ENCODE assay signal across 18 cellular contexts in the genomic region with DNA sequence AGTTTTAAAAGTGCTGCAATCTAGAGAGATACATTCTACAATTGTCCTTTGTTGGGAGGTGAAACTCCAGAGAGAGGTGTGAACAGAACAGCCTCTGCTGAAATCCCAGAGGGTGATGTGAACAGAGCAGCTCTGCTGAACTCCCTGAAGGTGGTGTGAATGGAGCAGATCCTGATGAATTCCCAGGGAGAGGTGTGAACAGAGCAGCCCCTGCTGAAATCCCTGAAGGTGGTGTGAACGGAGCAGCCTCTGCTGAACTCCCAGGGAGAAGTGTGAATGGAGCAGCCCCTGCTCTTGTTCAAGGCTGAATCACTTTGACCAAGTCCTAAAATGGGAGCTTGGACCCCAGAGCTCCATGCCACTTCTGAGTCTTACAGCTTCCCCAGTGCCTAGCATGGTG.
"Had no signal": no experiment of that assay in that cellular context is flagged by ENCODE, and none has a peak within 500 bp of the region (broad histone marks: within the 10 kb centered on the region; RNA-seq: fewer than 3 reads in every experiment).

No MANE protein-coding gene starts in this region.

- H3K9ac ChIP-seq: KMS-11 had no signal

- H3K4me1 Mint-ChIP-seq: IgD-negative memory B cell had no signal

- H3K4me3 ChIP-seq: K562 had no signal

- H3K27ac Mint-ChIP-seq: IgD-negative memory B cell had no signal

- H3K9me3 Mint-ChIP-seq: IgD-negative memory B cell had no signal

- ATAC-seq: K562, SK-N-SH treated with all-trans-retinoic acid at 6 μM for 48 hours had no signal

- H3K4me2 ChIP-seq: KMS-11 had no signal

- DNase-seq: Kasumi-1, MM.1S, NCI-H1092 treated with DMSO at 0.1 percent for 48 hours, NCI-H1436, NCI-H187, NCI-H2029, NCI-H2081 treated with DMSO at 0.1 percent for 48 hours, NCI-H2171, NCI-H226, NCI-H510A, NCI-H524 treated with DMSO at 0.1 percent for 48 hours, NCI-H774 had no signal

- FAIRE-seq: HTR-8/SVneo, K562, RCC 7860 had no signal

- H3K4me3 Mint-ChIP-seq: IgD-negative memory B cell had no signal

- H3K27ac ChIP-seq: KMS-11 had no signal
